In genomic region chr11:119339581-119340334, GRCh38 we compare ENCODE assay signal across 8 cellular contexts. TPM values are rescaled to one million over a fixed set of nuclear protein-coding genes. Genes with fewer than 3 reads are reported as not detected.
A peak's percentile ranks its signal among the peaks of the same experiment; 100 is the strongest.
DNase-seq lines count a peak whose midpoint lies in the region; ATAC-seq and TF ChIP-seq lines count a peak whose summit lies in the region.

No MANE protein-coding gene starts in this region.

- H3K4me3 Mint-ChIP-seq in naive B cell = peak overlapping the region in 7 of 8 donors; percentile 57 to 84 (median 72)

- DNase-seq in AG09319 (ENCODE audit: extremely low read depth, low read depth) (no peak), H7 (peak; percentile 96), fibroblast of gingiva (ENCODE audit: low read depth) (peak; percentile 47), naive B cell (no peak), NK-92 (lab: John Stamatoyannopoulos, UW; ENCODE audit: unreplicated experiment) (no peak)
- DNase-seq in activated T-cell treated with anti-CD3 and anti-CD28 coated beads, Interleukin-2, amount 50 U/mL, for 1 hour = peak; percentile 54

- H3K36me3 ChIP-seq in H7 (replicated peaks; ENCODE audit: control insufficient read depth, insufficient read depth, low read length) = peaks cover 7% of the 10 kb centered on the region

- no peaks in the 10 kb centered on the region for H3K9me3 Mint-ChIP-seq in naive B cell

- peaks cover 22 to 61% (median 54%) of the 10 kb centered on the region in 3 donors for H3K4me1 Mint-ChIP-seq in naive B cell

- peaks cover 38% of the 10 kb centered on the region for H3K27me3 ChIP-seq in H7 (ENCODE audit: control insufficient read depth, insufficient read depth, low read length)

- no peak for TF ChIP-seq POLR2A in GM18505 (IDR thresholded peaks at IDR 0.05; ENCODE audit: borderline replicate concordance, extremely low read depth, insufficient read depth, insufficient read length)

- peak; percentile 69 for TF ChIP-seq CTCF in AG09319 (IDR thresholded peaks at IDR 0.05; ENCODE audit: low read depth, low read length)

- H3K36me3 Mint-ChIP-seq in naive B cell = peaks cover 0 to 13% of the 10 kb centered on the region in 2 donors

- H3K27me3 Mint-ChIP-seq in naive B cell = peaks cover 21 to 49% (median 48%) of the 10 kb centered on the region in 3 donors

- peak overlapping the region in 1 of 6 donors; percentile 49 for H3K27ac Mint-ChIP-seq in naive B cell

- peak overlapping the region; percentile 59 for H3K4me3 ChIP-seq in H7 (ENCODE audit: insufficient read depth, low read depth, low read length)

- ATAC-seq in naive B cell (ENCODE audit: low read depth in 2 of 2) (peak; percentile 10 to 25), GM18505 (IDR thresholded peaks at IDR 0.05; ENCODE audit: unreplicated experiment) (no peak), GM19452 (IDR thresholded peaks at IDR 0.05; ENCODE audit: unreplicated experiment) (no peak)

RNA-seq across cellular contexts. Expression of gene C1QTNF5, which starts 0.9 kb away (rescaled TPM):
- total RNA-seq in H7 (2014; rRNA removed; shearing (Covaris generic)) = 2.1 TPM in 2 replicates
- not detected for polyA plus RNA-seq in naive B cell (ENCODE audit: low read depth in 6 of 6)

RNA-seq across cellular contexts. Expression of gene RNF26, which starts 5.4 kb away (rescaled TPM):
- total RNA-seq in H7 (2014; rRNA removed; shearing (Covaris generic)) = 26.4 and 28.9 TPM in 2 replicates
- 10 to 100 TPM; 48.8 to 98.6 (median 58.0) TPM for polyA plus RNA-seq in naive B cell (ENCODE audit: low read depth in 6 of 6)

RNA-seq across cellular contexts. Expression of gene MFRP, which starts 6.7 kb away (rescaled TPM):
- total RNA-seq in H7 (2014; rRNA removed; shearing (Covaris generic)) = not detected in 2 replicates
- polyA plus RNA-seq in naive B cell (ENCODE audit: low read depth in 6 of 6) = not detected

RNA-seq across cellular contexts. Expression of gene MCAM, which starts 22.8 kb away (rescaled TPM):
- total RNA-seq in H7 (2014; rRNA removed; shearing (Covaris generic)) = 45.5 and 59.3 TPM in 2 replicates
- polyA plus RNA-seq in naive B cell (ENCODE audit: low read depth in 6 of 6) = not detected

RNA-seq across cellular contexts. Expression of gene USP2, which starts 41.7 kb away (rescaled TPM):
- total RNA-seq in H7 (2014; rRNA removed; shearing (Covaris generic)) = 2.7 and 2.8 TPM in 2 replicates
- not detected for polyA plus RNA-seq in naive B cell (ENCODE audit: low read depth in 6 of 6)

Comparison
In these comparisons a context has a peak if more than half of its experiments do, and no peak if none do; other contexts are left out.
1. DNase-seq: peak in H7 (single experiment), activated T-cell treated with anti-CD3 and anti-CD28 coated beads, Interleukin-2, amount 50 U/mL, for 1 hour (single experiment) and fibroblast of gingiva (single experiment); none in AG09319 (single experiment), naive B cell (single experiment) and NK-92 (single experiment).
2. ATAC-seq: peak in naive B cell (2 of 2); none in GM18505 (single experiment) and GM19452 (single experiment).